Comparison of ENCODE assay signal across 1 cellular context in the genomic region with DNA sequence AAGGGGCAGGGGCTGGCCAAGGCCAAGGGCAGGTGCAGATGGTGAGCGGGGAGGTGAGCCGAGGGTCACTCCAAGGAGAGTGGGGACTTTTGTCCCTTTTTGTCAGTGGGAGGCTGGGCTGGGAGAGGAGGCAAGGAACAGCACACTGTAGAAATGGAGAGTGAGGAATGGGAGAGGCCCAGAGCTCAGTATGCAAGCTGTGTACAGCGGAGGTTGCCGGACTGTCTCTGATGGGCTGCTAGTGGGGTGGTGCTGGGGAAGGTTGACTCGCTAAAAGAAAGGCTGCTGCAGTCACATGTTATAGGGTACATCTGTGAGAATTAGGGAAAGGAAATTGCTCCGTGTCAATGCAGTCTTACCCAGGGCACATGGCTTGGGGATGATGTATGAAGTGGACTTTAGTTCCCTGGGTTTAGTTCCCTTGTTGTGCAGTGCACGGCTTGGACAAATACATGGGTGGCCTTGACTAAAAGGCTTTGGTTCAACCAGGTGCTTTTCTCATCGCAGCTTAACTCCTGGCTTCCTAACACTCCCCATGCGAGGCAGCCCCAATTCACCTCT.
TF ChIP-seq lines count a peak whose summit lies in the region.

No MANE protein-coding gene starts in this region.

TF ChIP-seq in HepG2, 621 proteins besides CTCF, POLR2A, EP300 and RAD21 (continued from another document and continues in another):
- TF ChIP-seq, protein P1, sequence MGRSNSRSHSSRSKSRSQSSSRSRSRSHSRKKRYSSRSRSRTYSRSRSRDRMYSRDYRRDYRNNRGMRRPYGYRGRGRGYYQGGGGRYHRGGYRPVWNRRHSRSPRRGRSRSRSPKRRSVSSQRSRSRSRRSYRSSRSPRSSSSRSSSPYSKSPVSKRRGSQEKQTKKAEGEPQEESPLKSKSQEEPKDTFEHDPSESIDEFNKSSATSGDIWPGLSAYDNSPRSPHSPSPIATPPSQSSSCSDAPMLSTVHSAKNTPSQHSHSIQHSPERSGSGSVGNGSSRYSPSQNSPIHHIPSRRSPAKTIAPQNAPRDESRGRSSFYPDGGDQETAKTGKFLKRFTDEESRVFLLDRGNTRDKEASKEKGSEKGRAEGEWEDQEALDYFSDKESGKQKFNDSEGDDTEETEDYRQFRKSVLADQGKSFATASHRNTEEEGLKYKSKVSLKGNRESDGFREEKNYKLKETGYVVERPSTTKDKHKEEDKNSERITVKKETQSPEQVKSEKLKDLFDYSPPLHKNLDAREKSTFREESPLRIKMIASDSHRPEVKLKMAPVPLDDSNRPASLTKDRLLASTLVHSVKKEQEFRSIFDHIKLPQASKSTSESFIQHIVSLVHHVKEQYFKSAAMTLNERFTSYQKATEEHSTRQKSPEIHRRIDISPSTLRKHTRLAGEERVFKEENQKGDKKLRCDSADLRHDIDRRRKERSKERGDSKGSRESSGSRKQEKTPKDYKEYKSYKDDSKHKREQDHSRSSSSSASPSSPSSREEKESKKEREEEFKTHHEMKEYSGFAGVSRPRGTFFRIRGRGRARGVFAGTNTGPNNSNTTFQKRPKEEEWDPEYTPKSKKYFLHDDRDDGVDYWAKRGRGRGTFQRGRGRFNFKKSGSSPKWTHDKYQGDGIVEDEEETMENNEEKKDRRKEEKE (IDR thresholded peaks at IDR 0.05), result no peak
- TF ChIP-seq ARNT2 (CRISPR knock-in tag; IDR thresholded peaks at IDR 0.05; ENCODE audit: low read depth) (no peak), ZKSCAN1 (IDR thresholded peaks at IDR 0.05; ENCODE audit: low read length) (no peak), ZNF720 (CRISPR knock-in tag; IDR thresholded peaks at IDR 0.05) (no peak), ZNF777 (CRISPR knock-in tag; IDR thresholded peaks at IDR 0.05) (no peak), FOXO1 (CRISPR knock-in tag; IDR thresholded peaks at IDR 0.05) (peak; percentile 84), XRCC5 (optimal IDR thresholded peaks at IDR 0.05; ENCODE audit: low read length) (no peak), ZNF556 (CRISPR knock-in tag; IDR thresholded peaks at IDR 0.05; ENCODE audit: borderline replicate concordance) (no peak), ZFX (CRISPR knock-in tag; IDR thresholded peaks at IDR 0.05; ENCODE audit: low read depth) (peak; percentile 57), ISX (CRISPR knock-in tag; conservative IDR thresholded peaks at IDR 0.05) (no peak), CREM (IDR thresholded peaks at IDR 0.05) (no peak), CREM (CRISPR knock-in tag; IDR thresholded peaks at IDR 0.05) (no peak), ZBTB20 (CRISPR knock-in tag; IDR thresholded peaks at IDR 0.05; ENCODE audit: borderline replicate concordance, low read depth) (peak; percentile 73; the same call in 1 of the 2 replicates), ZNF12 (CRISPR knock-in tag; IDR thresholded peaks at IDR 0.05) (peak; percentile 89; the same call in 1 of the 2 replicates), ZNF564 (CRISPR knock-in tag; IDR thresholded peaks at IDR 0.05) (no peak), RCOR2 (CRISPR knock-in tag; IDR thresholded peaks at IDR 0.05) (peak; percentile 56; the same call in 1 of the 2 replicates), YEATS4 (CRISPR knock-in tag; IDR thresholded peaks at IDR 0.05; ENCODE audit: borderline replicate concordance) (peak; percentile 67; the same call in 1 of the 2 replicates), HNRNPUL1 (IDR thresholded peaks at IDR 0.05; ENCODE audit: low read depth, low read length) (no peak), ZFY (CRISPR knock-in tag; IDR thresholded peaks at IDR 0.05) (no peak), ZNF709 (CRISPR knock-in tag; IDR thresholded peaks at IDR 0.05) (no peak; the same call in 1 of the 2 replicates), ZNF577 (CRISPR knock-in tag; IDR thresholded peaks at IDR 0.05; ENCODE audit: borderline replicate concordance, low read depth) (no peak), MED8 (CRISPR knock-in tag; IDR thresholded peaks at IDR 0.05; ENCODE audit: insufficient replicate concordance) (no peak), MYC (CRISPR knock-in tag; IDR thresholded peaks at IDR 0.05; ENCODE audit: borderline replicate concordance) (peak; percentile 81), GZF1 (CRISPR knock-in tag; IDR thresholded peaks at IDR 0.05) (no peak), ZNF75D (CRISPR knock-in tag; IDR thresholded peaks at IDR 0.05; ENCODE audit: borderline replicate concordance) (no peak), MIER3 (CRISPR knock-in tag; IDR thresholded peaks at IDR 0.05; ENCODE audit: borderline replicate concordance) (0 out of 2 replicates have a peak, but pooled peaks have one; percentile 53), NFIB (CRISPR knock-in tag; IDR thresholded peaks at IDR 0.05; ENCODE audit: borderline replicate concordance) (no peak), DNMT1 (CRISPR knock-in tag; IDR thresholded peaks at IDR 0.05) (no peak), RARA (CRISPR knock-in tag; IDR thresholded peaks at IDR 0.05) (peak; percentile 61), ZNF331 (CRISPR knock-in tag; IDR thresholded peaks at IDR 0.05) (0 out of 2 replicates have a peak, but pooled peaks have one; percentile 24), ZNF768 (CRISPR knock-in tag; IDR thresholded peaks at IDR 0.05) (no peak), SOX6 (IDR thresholded peaks at IDR 0.05) (no peak), SOX6 (CRISPR knock-in tag; IDR thresholded peaks at IDR 0.05) (peak; percentile 66), MBNL3 (CRISPR knock-in tag; conservative IDR thresholded peaks at IDR 0.05) (no peak), ZFP37 (CRISPR knock-in tag; IDR thresholded peaks at IDR 0.05; ENCODE audit: borderline replicate concordance) (0 out of 2 replicates have a peak, but pooled peaks have one; percentile 63), EHMT2 (IDR thresholded peaks at IDR 0.05; ENCODE audit: borderline replicate concordance, low read depth, low read length) (peak; percentile 77), ZSCAN25 (CRISPR knock-in tag; IDR thresholded peaks at IDR 0.05) (no peak), ZKSCAN5 (CRISPR knock-in tag; IDR thresholded peaks at IDR 0.05) (no peak), ZBTB7A (CRISPR knock-in tag; IDR thresholded peaks at IDR 0.05) (no peak), ZNF180 (CRISPR knock-in tag; IDR thresholded peaks at IDR 0.05; ENCODE audit: borderline replicate concordance, low read depth) (no peak), PAX8 (CRISPR knock-in tag; IDR thresholded peaks at IDR 0.05; ENCODE audit: borderline replicate concordance) (no peak), PLRG1 (conservative IDR thresholded peaks at IDR 0.05) (no peak), RORA (CRISPR knock-in tag; IDR thresholded peaks at IDR 0.05) (no peak), ISL2 (CRISPR knock-in tag; IDR thresholded peaks at IDR 0.05) (0 out of 2 replicates have a peak, but pooled peaks have one; percentile 44), GFI1 (CRISPR knock-in tag; IDR thresholded peaks at IDR 0.05; ENCODE audit: borderline replicate concordance) (no peak), PAF1 (CRISPR knock-in tag; IDR thresholded peaks at IDR 0.05) (no peak), YY1 (IDR thresholded peaks at IDR 0.05; ENCODE audit: insufficient read depth, insufficient replicate concordance, low read depth, low read length) (no peak), ZNF143 (CRISPR knock-in tag; IDR thresholded peaks at IDR 0.05) (no peak)
- TF ChIP-seq, protein P2, sequence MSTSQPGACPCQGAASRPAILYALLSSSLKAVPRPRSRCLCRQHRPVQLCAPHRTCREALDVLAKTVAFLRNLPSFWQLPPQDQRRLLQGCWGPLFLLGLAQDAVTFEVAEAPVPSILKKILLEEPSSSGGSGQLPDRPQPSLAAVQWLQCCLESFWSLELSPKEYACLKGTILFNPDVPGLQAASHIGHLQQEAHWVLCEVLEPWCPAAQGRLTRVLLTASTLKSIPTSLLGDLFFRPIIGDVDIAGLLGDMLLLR (CRISPR knock-in tag; IDR thresholded peaks at IDR 0.05), result no peak
- TF ChIP-seq, protein P3, sequence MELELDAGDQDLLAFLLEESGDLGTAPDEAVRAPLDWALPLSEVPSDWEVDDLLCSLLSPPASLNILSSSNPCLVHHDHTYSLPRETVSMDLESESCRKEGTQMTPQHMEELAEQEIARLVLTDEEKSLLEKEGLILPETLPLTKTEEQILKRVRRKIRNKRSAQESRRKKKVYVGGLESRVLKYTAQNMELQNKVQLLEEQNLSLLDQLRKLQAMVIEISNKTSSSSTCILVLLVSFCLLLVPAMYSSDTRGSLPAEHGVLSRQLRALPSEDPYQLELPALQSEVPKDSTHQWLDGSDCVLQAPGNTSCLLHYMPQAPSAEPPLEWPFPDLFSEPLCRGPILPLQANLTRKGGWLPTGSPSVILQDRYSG (CRISPR knock-in tag; IDR thresholded peaks at IDR 0.05), result no peak
- TF ChIP-seq, protein P4, sequence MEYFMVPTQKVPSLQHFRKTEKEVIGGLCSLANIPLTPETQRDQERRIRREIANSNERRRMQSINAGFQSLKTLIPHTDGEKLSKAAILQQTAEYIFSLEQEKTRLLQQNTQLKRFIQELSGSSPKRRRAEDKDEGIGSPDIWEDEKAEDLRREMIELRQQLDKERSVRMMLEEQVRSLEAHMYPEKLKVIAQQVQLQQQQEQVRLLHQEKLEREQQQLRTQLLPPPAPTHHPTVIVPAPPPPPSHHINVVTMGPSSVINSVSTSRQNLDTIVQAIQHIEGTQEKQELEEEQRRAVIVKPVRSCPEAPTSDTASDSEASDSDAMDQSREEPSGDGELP (IDR thresholded peaks at IDR 0.05; ENCODE audit: borderline replicate concordance, low read depth), result no peak
- TF ChIP-seq, protein P5, sequence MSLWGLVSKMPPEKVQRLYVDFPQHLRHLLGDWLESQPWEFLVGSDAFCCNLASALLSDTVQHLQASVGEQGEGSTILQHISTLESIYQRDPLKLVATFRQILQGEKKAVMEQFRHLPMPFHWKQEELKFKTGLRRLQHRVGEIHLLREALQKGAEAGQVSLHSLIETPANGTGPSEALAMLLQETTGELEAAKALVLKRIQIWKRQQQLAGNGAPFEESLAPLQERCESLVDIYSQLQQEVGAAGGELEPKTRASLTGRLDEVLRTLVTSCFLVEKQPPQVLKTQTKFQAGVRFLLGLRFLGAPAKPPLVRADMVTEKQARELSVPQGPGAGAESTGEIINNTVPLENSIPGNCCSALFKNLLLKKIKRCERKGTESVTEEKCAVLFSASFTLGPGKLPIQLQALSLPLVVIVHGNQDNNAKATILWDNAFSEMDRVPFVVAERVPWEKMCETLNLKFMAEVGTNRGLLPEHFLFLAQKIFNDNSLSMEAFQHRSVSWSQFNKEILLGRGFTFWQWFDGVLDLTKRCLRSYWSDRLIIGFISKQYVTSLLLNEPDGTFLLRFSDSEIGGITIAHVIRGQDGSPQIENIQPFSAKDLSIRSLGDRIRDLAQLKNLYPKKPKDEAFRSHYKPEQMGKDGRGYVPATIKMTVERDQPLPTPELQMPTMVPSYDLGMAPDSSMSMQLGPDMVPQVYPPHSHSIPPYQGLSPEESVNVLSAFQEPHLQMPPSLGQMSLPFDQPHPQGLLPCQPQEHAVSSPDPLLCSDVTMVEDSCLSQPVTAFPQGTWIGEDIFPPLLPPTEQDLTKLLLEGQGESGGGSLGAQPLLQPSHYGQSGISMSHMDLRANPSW (CRISPR knock-in tag; IDR thresholded peaks at IDR 0.05; ENCODE audit: borderline replicate concordance), result no peak
- TF ChIP-seq, protein P6, sequence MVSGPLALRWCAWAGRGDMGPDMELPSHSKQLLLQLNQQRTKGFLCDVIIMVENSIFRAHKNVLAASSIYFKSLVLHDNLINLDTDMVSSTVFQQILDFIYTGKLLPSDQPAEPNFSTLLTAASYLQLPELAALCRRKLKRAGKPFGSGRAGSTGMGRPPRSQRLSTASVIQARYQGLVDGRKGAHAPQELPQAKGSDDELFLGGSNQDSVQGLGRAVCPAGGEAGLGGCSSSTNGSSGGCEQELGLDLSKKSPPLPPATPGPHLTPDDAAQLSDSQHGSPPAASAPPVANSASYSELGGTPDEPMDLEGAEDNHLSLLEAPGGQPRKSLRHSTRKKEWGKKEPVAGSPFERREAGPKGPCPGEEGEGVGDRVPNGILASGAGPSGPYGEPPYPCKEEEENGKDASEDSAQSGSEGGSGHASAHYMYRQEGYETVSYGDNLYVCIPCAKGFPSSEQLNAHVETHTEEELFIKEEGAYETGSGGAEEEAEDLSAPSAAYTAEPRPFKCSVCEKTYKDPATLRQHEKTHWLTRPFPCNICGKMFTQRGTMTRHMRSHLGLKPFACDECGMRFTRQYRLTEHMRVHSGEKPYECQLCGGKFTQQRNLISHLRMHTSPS (CRISPR knock-in tag; IDR thresholded peaks at IDR 0.05; ENCODE audit: low read depth), result no peak
- TF ChIP-seq, protein P7, sequence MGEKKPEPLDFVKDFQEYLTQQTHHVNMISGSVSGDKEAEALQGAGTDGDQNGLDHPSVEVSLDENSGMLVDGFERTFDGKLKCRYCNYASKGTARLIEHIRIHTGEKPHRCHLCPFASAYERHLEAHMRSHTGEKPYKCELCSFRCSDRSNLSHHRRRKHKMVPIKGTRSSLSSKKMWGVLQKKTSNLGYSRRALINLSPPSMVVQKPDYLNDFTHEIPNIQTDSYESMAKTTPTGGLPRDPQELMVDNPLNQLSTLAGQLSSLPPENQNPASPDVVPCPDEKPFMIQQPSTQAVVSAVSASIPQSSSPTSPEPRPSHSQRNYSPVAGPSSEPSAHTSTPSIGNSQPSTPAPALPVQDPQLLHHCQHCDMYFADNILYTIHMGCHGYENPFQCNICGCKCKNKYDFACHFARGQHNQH (CRISPR knock-in tag; IDR thresholded peaks at IDR 0.05), result peak; percentile 57; the same call in 1 of the 2 replicates
- TF ChIP-seq, protein P8, sequence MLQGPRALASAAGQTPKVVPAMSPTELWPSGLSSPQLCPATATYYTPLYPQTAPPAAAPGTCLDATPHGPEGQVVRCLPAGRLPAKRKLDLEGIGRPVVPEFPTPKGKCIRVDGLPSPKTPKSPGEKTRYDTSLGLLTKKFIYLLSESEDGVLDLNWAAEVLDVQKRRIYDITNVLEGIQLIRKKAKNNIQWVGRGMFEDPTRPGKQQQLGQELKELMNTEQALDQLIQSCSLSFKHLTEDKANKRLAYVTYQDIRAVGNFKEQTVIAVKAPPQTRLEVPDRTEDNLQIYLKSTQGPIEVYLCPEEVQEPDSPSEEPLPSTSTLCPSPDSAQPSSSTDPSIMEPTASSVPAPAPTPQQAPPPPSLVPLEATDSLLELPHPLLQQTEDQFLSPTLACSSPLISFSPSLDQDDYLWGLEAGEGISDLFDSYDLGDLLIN (CRISPR knock-in tag; IDR thresholded peaks at IDR 0.05; ENCODE audit: borderline replicate concordance), result no peak
- TF ChIP-seq, protein P9, sequence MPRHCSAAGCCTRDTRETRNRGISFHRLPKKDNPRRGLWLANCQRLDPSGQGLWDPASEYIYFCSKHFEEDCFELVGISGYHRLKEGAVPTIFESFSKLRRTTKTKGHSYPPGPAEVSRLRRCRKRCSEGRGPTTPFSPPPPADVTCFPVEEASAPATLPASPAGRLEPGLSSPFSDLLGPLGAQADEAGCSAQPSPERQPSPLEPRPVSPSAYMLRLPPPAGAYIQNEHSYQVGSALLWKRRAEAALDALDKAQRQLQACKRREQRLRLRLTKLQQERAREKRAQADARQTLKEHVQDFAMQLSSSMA (CRISPR knock-in tag; IDR thresholded peaks at IDR 0.05), result no peak
- TF ChIP-seq, protein P10, sequence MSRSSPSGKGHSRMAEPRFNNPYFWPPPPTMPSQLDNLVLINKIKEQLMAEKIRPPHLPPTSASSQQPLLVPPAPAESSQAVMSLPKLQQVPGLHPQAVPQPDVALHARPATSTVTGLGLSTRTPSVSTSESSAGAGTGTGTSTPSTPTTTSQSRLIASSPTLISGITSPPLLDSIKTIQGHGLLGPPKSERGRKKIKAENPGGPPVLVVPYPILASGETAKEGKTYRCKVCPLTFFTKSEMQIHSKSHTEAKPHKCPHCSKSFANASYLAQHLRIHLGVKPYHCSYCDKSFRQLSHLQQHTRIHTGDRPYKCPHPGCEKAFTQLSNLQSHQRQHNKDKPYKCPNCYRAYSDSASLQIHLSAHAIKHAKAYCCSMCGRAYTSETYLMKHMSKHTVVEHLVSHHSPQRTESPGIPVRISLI (CRISPR knock-in tag; IDR thresholded peaks at IDR 0.05; ENCODE audit: borderline replicate concordance), result no peak
